1 cellular context compared by ENCODE assay signal in genomic region chr12:41436076-41436475, GRCh38.
TF ChIP-seq lines count a peak whose summit lies in the region.

No MANE protein-coding gene starts in this region.

TF ChIP-seq in GM23338, 12 proteins besides CTCF, POLR2A, EP300 and RAD21 (continued from another document):
- TF ChIP-seq ZNF462 (CRISPR knock-in tag; IDR thresholded peaks at IDR 0.05) (no peak), ZNF331 (CRISPR knock-in tag; IDR thresholded peaks at IDR 0.05; ENCODE audit: low read depth) (no peak), JUNB (IDR thresholded peaks at IDR 0.05; ENCODE audit: unreplicated experiment) (no peak), STAT1 (IDR thresholded peaks at IDR 0.05; ENCODE audit: unreplicated experiment) (no peak), EZH2 (IDR thresholded peaks at IDR 0.05; ENCODE audit: low read depth, unreplicated experiment) (no peak), CREB1 (CRISPR knock-in tag; IDR thresholded peaks at IDR 0.05; ENCODE audit: low read depth) (no peak), NANOG (IDR thresholded peaks at IDR 0.05; ENCODE audit: borderline replicate concordance) (no peak), POLR2AphosphoS5 (IDR thresholded peaks at IDR 0.05; ENCODE audit: low read depth) (no peak), ETS1 (IDR thresholded peaks at IDR 0.05) (no peak), EZH2phosphoT487 (IDR thresholded peaks at IDR 0.05; ENCODE audit: unreplicated experiment) (no peak), ZNF114 (CRISPR knock-in tag; IDR thresholded peaks at IDR 0.05) (no peak)
